In the genomic region with DNA sequence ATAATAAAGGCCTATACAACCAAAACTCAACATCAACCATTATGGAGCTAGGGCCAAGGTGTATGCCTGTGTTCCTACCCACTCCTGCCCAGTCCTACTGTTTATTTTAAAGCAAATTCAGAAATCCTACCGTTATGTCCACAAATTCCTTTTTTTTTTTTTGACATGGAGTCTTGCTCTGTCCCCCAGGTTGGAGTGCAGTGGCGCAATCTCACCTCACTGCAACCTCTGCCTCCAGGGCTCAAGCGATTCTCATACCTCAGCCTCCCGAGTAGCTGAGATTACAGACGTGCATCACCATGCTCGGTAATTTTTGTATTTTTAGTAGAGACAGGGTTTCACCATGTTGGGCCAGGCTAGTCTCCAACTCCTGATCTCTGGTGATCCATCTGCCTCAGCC, we compare ENCODE assay signal across 1 cellular context.
TF ChIP-seq lines count a peak whose summit lies in the region.

No MANE protein-coding gene starts in this region.

TF ChIP-seq in HepG2, 621 proteins besides CTCF, POLR2A, EP300 and RAD21:
- TF ChIP-seq HNF4G (IDR thresholded peaks at IDR 0.05; ENCODE audit: borderline replicate concordance, low read depth, low read length) (0 out of 2 replicates have a peak, but pooled peaks have one; percentile 15), HNF4G (CRISPR knock-in tag; IDR thresholded peaks at IDR 0.05; ENCODE audit: borderline replicate concordance, low read depth) (no peak), CEBPG (CRISPR knock-in tag; IDR thresholded peaks at IDR 0.05) (peak; percentile 69), CCDC6 (CRISPR knock-in tag; IDR thresholded peaks at IDR 0.05) (no peak), CHD2 (IDR thresholded peaks at IDR 0.05; ENCODE audit: low read depth, low read length) (no peak), ATF2 (CRISPR knock-in tag; IDR thresholded peaks at IDR 0.05) (no peak), CEBPB (IDR thresholded peaks at IDR 0.05; ENCODE audit: borderline replicate concordance, low read depth, low read length) (peak; percentile 50; the same call in 1 of the 2 replicates), HIC2 (CRISPR knock-in tag; IDR thresholded peaks at IDR 0.05; ENCODE audit: low read depth) (no peak), ZNF619 (CRISPR knock-in tag; IDR thresholded peaks at IDR 0.05) (0 out of 2 replicates have a peak, but pooled peaks have one; percentile 3), NR1H2 (CRISPR knock-in tag; IDR thresholded peaks at IDR 0.05; ENCODE audit: borderline replicate concordance, low read depth) (no peak), SIX4 (CRISPR knock-in tag; IDR thresholded peaks at IDR 0.05) (0 out of 2 replicates have a peak, but pooled peaks have one; percentile 25), ZEB1 (IDR thresholded peaks at IDR 0.05; ENCODE audit: insufficient replicate concordance, low read depth) (no peak)
- TF ChIP-seq, protein P1, sequence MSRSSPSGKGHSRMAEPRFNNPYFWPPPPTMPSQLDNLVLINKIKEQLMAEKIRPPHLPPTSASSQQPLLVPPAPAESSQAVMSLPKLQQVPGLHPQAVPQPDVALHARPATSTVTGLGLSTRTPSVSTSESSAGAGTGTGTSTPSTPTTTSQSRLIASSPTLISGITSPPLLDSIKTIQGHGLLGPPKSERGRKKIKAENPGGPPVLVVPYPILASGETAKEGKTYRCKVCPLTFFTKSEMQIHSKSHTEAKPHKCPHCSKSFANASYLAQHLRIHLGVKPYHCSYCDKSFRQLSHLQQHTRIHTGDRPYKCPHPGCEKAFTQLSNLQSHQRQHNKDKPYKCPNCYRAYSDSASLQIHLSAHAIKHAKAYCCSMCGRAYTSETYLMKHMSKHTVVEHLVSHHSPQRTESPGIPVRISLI (CRISPR knock-in tag; IDR thresholded peaks at IDR 0.05; ENCODE audit: borderline replicate concordance): peak; percentile 84
- TF ChIP-seq, protein P2, sequence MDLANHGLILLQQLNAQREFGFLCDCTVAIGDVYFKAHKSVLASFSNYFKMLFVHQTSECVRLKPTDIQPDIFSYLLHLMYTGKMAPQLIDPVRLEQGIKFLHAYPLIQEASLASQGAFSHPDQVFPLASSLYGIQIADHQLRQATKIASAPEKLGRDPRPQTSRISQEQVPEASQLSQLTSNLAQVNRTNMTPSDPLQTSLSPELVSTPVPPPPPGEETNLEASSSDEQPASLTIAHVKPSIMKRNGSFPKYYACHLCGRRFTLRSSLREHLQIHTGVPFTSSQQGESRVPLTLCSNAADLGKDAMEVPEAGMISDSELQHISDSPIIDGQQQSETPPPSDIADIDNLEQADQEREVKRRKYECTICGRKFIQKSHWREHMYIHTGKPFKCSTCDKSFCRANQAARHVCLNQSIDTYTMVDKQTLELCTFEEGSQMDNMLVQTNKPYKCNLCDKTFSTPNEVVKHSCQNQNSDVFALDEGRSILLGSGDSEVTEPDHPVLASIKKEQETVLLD (CRISPR knock-in tag; IDR thresholded peaks at IDR 0.05; ENCODE audit: low read depth): no peak
